In genomic region chr7:66454600-66455225, GRCh38 we compare ENCODE assay signal across 25 cellular contexts.
DNase-seq lines count a peak whose midpoint lies in the region; ATAC-seq and TF ChIP-seq lines count a peak whose summit lies in the region.
"Had no signal": no experiment of that assay in that cellular context is flagged by ENCODE, and none has a peak within 500 bp of the region (broad histone marks: within the 10 kb centered on the region; RNA-seq: fewer than 3 reads in every experiment).

No MANE protein-coding gene starts in this region.

- no peaks in the 10 kb centered on the region for H3K36me3 ChIP-seq in BLaER1
- H3K36me3 ChIP-seq: breast epithelium, uterus had no signal

- in situ Hi-C loops in GM13977 (cut with MboI; ENCODE audit: low pct_unique_long_range_greater_than_20kb, low sequenced_read_pairs, unreplicated experiment) = no loop called here

- no TSS peak for BruUV-seq in Calu3 (replicated peaks; lab: Mats Ljungman, UMichigan)

- peak; percentile 37 for DNase-seq in activated CD4-positive, alpha-beta T cell treated with anti-CD3 and anti-CD28 coated beads for 36 hours
- DNase-seq in activated CD4-positive, alpha-beta T cell treated with anti-CD3 and anti-CD28 coated beads for 4 hours = no peak
- DNase-seq in MV-4-11 (lab: John Stamatoyannopoulos, UW) (peak; percentile 47), fibroblast of peridontal ligament (ENCODE audit: extremely low read depth) (peak; percentile 41), GM13977 (ENCODE audit: low spot score) (no peak), Calu3 (no peak)
- DNase-seq: activated gamma-delta T cell; amygdala; Caco-2; DMS79 treated with DMSO at 0.1 percent for 48 hours; effector CD8-positive, alpha-beta T cell; heart left ventricle; left colon; mesenchymal stem cell; NCI-H2081 treated with DMSO at 0.1 percent for 48 hours; NCI-H82; occipital lobe; OCI-M1; small intestine; testis; uterus had no signal

- H3K27ac Mint-ChIP-seq in activated CD4-positive, alpha-beta T cell treated with anti-CD3 and anti-CD28 coated beads for 36 hours = peak overlapping the region; percentile 49
- no peak overlapping the region for H3K27ac Mint-ChIP-seq in Calu3 (ENCODE audit: unreplicated experiment)

- no peaks in the 10 kb centered on the region for H4K20me1 ChIP-seq in BLaER1

- no peaks in the 10 kb centered on the region for H3K9me3 ChIP-seq in BLaER1
- H3K9me3 ChIP-seq: breast epithelium, Caco-2, heart left ventricle, testis, uterus had no signal

- peak; percentile 80 for ATAC-seq in activated CD4-positive, alpha-beta T cell treated with anti-CD3 and anti-CD28 coated beads for 36 hours
- ATAC-seq in HG03378 (IDR thresholded peaks at IDR 0.05; ENCODE audit: unreplicated experiment) = no peak
- ATAC-seq: GM12878, heart left ventricle, left colon had no signal

- no peak overlapping the region; the same call in 1 of the 2 replicates for H3K27ac ChIP-seq in BLaER1
- H3K27ac ChIP-seq: breast epithelium, heart left ventricle, testis, uterus had no signal

- CTCF ChIA-PET in activated CD4-positive, alpha-beta T cell treated with anti-CD3 and anti-CD28 coated beads for 36 hours (lab: Charles Lee) = interaction anchor here (0.6 kb wide), 1 partner anchor 659 kb away, joined by 3 read pairs; no protein-coding TSS in a partner anchor
- CTCF ChIA-PET in Calu3 (lab: Charles Lee) = no interaction called here

- H3K36me3 Mint-ChIP-seq in activated CD4-positive, alpha-beta T cell treated with anti-CD3 and anti-CD28 coated beads for 36 hours (ENCODE audit: low read depth) = peaks cover 5% of the 10 kb centered on the region
- H3K36me3 Mint-ChIP-seq in Calu3 (ENCODE audit: insufficient read depth, unreplicated experiment) = no peaks in the 10 kb centered on the region

- H3K27me3 ChIP-seq in BLaER1 = no peaks in the 10 kb centered on the region
- H3K27me3 ChIP-seq: breast epithelium, heart left ventricle, testis, uterus had no signal

- intact Hi-C loops in activated CD4-positive, alpha-beta T cell treated with anti-CD3 and anti-CD28 coated beads for 36 hours (cut with DNase I, micrococcal nuclease) = loop anchor here in 1 of 2 experiments (2.0 kb wide), 1 partner anchor 38 kb away; no protein-coding TSS in a partner anchor
- intact Hi-C loops in Calu3 (cut with micrococcal nuclease; ENCODE audit: unreplicated experiment) = no loop called here

- no peaks in the 10 kb centered on the region for H3K27me3 Mint-ChIP-seq in activated CD4-positive, alpha-beta T cell treated with anti-CD3 and anti-CD28 coated beads for 36 hours
- H3K27me3 Mint-ChIP-seq in Calu3 (ENCODE audit: unreplicated experiment) = no peaks in the 10 kb centered on the region

- POLR2A ChIA-PET in activated CD4-positive, alpha-beta T cell treated with anti-CD3 and anti-CD28 coated beads for 36 hours (lab: Charles Lee) = no interaction called here

- no peak overlapping the region for H3K4me3 Mint-ChIP-seq in activated CD4-positive, alpha-beta T cell treated with anti-CD3 and anti-CD28 coated beads for 36 hours
- no peak overlapping the region for H3K4me3 Mint-ChIP-seq in Calu3 (ENCODE audit: low read depth, unreplicated experiment)

- peaks cover 46% of the 10 kb centered on the region for H3K4me1 ChIP-seq in BLaER1
- H3K4me1 ChIP-seq: breast epithelium, Caco-2, uterus had no signal

- H3K4me2 ChIP-seq in BLaER1 = peak overlapping the region; percentile 42; the same call in 1 of the 2 replicates

- no peak overlapping the region for H3K4me3 ChIP-seq in BLaER1
- H3K4me3 ChIP-seq: breast epithelium, GM12878, heart left ventricle, testis, uterus had no signal

- H3K4me1 Mint-ChIP-seq in activated CD4-positive, alpha-beta T cell treated with anti-CD3 and anti-CD28 coated beads for 36 hours = peaks cover 22% of the 10 kb centered on the region
- no peaks in the 10 kb centered on the region for H3K4me1 Mint-ChIP-seq in Calu3 (ENCODE audit: low read depth, unreplicated experiment)

- no peak overlapping the region for H3K9ac ChIP-seq in BLaER1

- no peaks in the 10 kb centered on the region for H3K9me3 Mint-ChIP-seq in activated CD4-positive, alpha-beta T cell treated with anti-CD3 and anti-CD28 coated beads for 36 hours (ENCODE audit: low read depth)
- H3K9me3 Mint-ChIP-seq in Calu3 (ENCODE audit: low read depth, unreplicated experiment) = no peaks in the 10 kb centered on the region

- TF ChIP-seq CTCF in GM13977 (IDR thresholded peaks at IDR 0.05; ENCODE audit: extremely low read depth, insufficient read depth, missing control alignments) = no peak
- no peak for TF ChIP-seq CTCF in Calu3 (IDR thresholded peaks at IDR 0.05; ENCODE audit: unreplicated experiment)

Comparison
In these comparisons a context has a peak if more than half of its experiments do, and no peak if none do; other contexts are left out.
1. DNase-seq: peak in activated CD4-positive, alpha-beta T cell treated with anti-CD3 and anti-CD28 coated beads for 36 hours (single experiment), MV-4-11 (single experiment) and fibroblast of peridontal ligament (single experiment); none in activated CD4-positive, alpha-beta T cell treated with anti-CD3 and anti-CD28 coated beads for 4 hours (0 of 2), GM13977 (single experiment) and Calu3 (single experiment).